8 cellular contexts compared by ENCODE assay signal in genomic region chr5:177022386-177023246, GRCh38. TPM values are rescaled to one million over a fixed set of nuclear protein-coding genes. Genes with fewer than 3 reads are reported as not detected.
A peak's percentile ranks its signal among the peaks of the same experiment; 100 is the strongest.
DNase-seq lines count a peak whose midpoint lies in the region; ATAC-seq lines count a peak whose summit lies in the region.

ZNF346 (plus strand) TSS chr5:177022696; CDS start chr5:177022739, 43 bp downstream.

- POLR2A ChIA-PET in activated CD4-positive, alpha-beta T cell treated with anti-CD3 and anti-CD28 coated beads, Interleukin-2, amount 10 ng/mL, durations not matched to agents 7 days and 5 days (lab: Charles Lee): interaction anchor here (1.1 kb wide), 1 partner anchor 11 kb away, joined by 3 read pairs; no protein-coding TSS in a partner anchor

- CTCF ChIA-PET in activated CD4-positive, alpha-beta T cell treated with anti-CD3 and anti-CD28 coated beads, Interleukin-2, amount 10 ng/mL, durations not matched to agents 7 days and 5 days (lab: Charles Lee): interaction anchor here (0.9 to 3.0 kb wide), 7 partner anchors 9 to 88 kb away, joined by 3 to 11 read pairs (median 3); partner anchors contain the start of gene UIMC1

- H3K9me3 Mint-ChIP-seq in activated CD4-positive, alpha-beta T cell treated with anti-CD3 and anti-CD28 coated beads, Interleukin-2, amount 10 ng/mL, durations not matched to agents 7 days and 5 days: no peaks in the 10 kb centered on the region

- ATAC-seq in GM19328 (IDR thresholded peaks at IDR 0.05; ENCODE audit: unreplicated experiment) (peak; percentile 79), HG03520 (IDR thresholded peaks at IDR 0.05; ENCODE audit: unreplicated experiment) (peak; percentile 93), left lobe of liver (peak; percentile 95)

- H3K36me3 ChIP-seq in BLaER1 treated with 17β-estradiol and CSF1 and Interleukin-3, amounts not matched to agents 10 nM and 100 nM: peaks cover 3 to 35% (median 20%) of the 10 kb centered on the region in 11 experiments; a peak in 18 of 22 replicates

- peaks cover 39% of the 10 kb centered on the region for H3K4me1 Mint-ChIP-seq in activated CD4-positive, alpha-beta T cell treated with anti-CD3 and anti-CD28 coated beads, Interleukin-2, amount 10 ng/mL, durations not matched to agents 7 days and 5 days

- peaks cover 0 to 22% (median 0%) of the 10 kb centered on the region in 11 experiments; a peak in 3 of 22 replicates for H4K20me1 ChIP-seq in BLaER1 treated with 17β-estradiol and CSF1 and Interleukin-3, amounts not matched to agents 10 nM and 100 nM

- H3K4me2 ChIP-seq in BLaER1 treated with 17β-estradiol and CSF1 and Interleukin-3, amounts not matched to agents 10 nM and 100 nM: peak within 1 kb of the TSS; percentile 81 to 97 (median 92)

- H3K9ac ChIP-seq in BLaER1 treated with 17β-estradiol and CSF1 and Interleukin-3, amounts not matched to agents 10 nM and 100 nM: peak within 1 kb of the TSS; percentile 89 to 98 (median 95)

- H3K27ac ChIP-seq in BLaER1 treated with 17β-estradiol and CSF1 and Interleukin-3, amounts not matched to agents 10 nM and 100 nM: peak within 1 kb of the TSS; percentile 62 to 95 (median 90)

- H3K27ac Mint-ChIP-seq in activated CD4-positive, alpha-beta T cell treated with anti-CD3 and anti-CD28 coated beads, Interleukin-2, amount 10 ng/mL, durations not matched to agents 7 days and 5 days: peak within 1 kb of the TSS; percentile 93

- DNase-seq in NCI-H69 (lab: John Stamatoyannopoulos, UW) (peak; percentile 98), dedifferentiated amniotic fluid mesenchymal stem cell (ENCODE audit: extremely low spot score) (peak; percentile 93), left lobe of liver (ENCODE audit: low spot score) (peak; percentile 91)
- peak; percentile 96 for DNase-seq in activated CD4-positive, alpha-beta T cell treated with anti-CD3 and anti-CD28 coated beads, Interleukin-2, amount 10 ng/mL, durations not matched to agents 7 days and 5 days
- peak; percentile 91 to 93 for DNase-seq in stimulated activated CD4-positive, alpha-beta T cell treated with anti-CD3 and anti-CD28 coated beads, Interleukin-2, amount 100 ng/mL, for 24 hours

- H3K27me3 ChIP-seq in BLaER1 treated with 17β-estradiol and CSF1 and Interleukin-3, amounts not matched to agents 10 nM and 100 nM: no peaks in the 10 kb centered on the region

- peak within 1 kb of the TSS; percentile 88 to 100 (median 94) for H3K4me3 ChIP-seq in BLaER1 treated with 17β-estradiol and CSF1 and Interleukin-3, amounts not matched to agents 10 nM and 100 nM

- peaks cover 14 to 30% (median 26%) of the 10 kb centered on the region in 10 experiments for H3K4me1 ChIP-seq in BLaER1 treated with 17β-estradiol and CSF1 and Interleukin-3, amounts not matched to agents 10 nM and 100 nM

- H3K4me3 Mint-ChIP-seq in activated CD4-positive, alpha-beta T cell treated with anti-CD3 and anti-CD28 coated beads, Interleukin-2, amount 10 ng/mL, durations not matched to agents 7 days and 5 days: peak within 1 kb of the TSS; percentile 92

- no peaks in the 10 kb centered on the region for H3K27me3 Mint-ChIP-seq in activated CD4-positive, alpha-beta T cell treated with anti-CD3 and anti-CD28 coated beads, Interleukin-2, amount 10 ng/mL, durations not matched to agents 7 days and 5 days

- peaks cover 24% of the 10 kb centered on the region for H3K36me3 Mint-ChIP-seq in activated CD4-positive, alpha-beta T cell treated with anti-CD3 and anti-CD28 coated beads, Interleukin-2, amount 10 ng/mL, durations not matched to agents 7 days and 5 days (ENCODE audit: low read depth)

- no peaks in the 10 kb centered on the region for H3K9me3 ChIP-seq in BLaER1 treated with 17β-estradiol and CSF1 and Interleukin-3, amounts not matched to agents 10 nM and 100 nM (replicated peaks in 1 of 11)

RNA-seq across cellular contexts. Expression of gene ZNF346, which starts in this region (rescaled TPM):
- total RNA-seq in activated CD4-positive, alpha-beta T cell treated with anti-CD3 and anti-CD28 coated beads, Interleukin-2, amount 10 ng/mL, durations not matched to agents 7 days and 5 days: 10 to 100 TPM; 27.6 to 28.0 TPM
- total RNA-seq in left lobe of liver: 5.4 TPM

Comparison
In these comparisons a context has a peak if more than half of its experiments do, and no peak if none do; other contexts are left out.
1. Peak in every context shown above with its lines: DNase-seq, ATAC-seq, H3K4me3 ChIP-seq and H3K27ac ChIP-seq.